In genomic region chr12:113955109-113955970, GRCh38 we compare ENCODE assay signal across 8 cellular contexts. TPM values are rescaled to one million over a fixed set of nuclear protein-coding genes. Genes with fewer than 3 reads are reported as not detected.
DNase-seq lines count a peak whose midpoint lies in the region; ATAC-seq and TF ChIP-seq lines count a peak whose summit lies in the region.

No MANE protein-coding gene starts in this region.

- H3K27me3 ChIP-seq in AG04450 (ENCODE audit: control insufficient read depth, insufficient read depth, low read length), result no peaks in the 10 kb centered on the region

- H3K9me3 ChIP-seq in AG04450 (ENCODE audit: control insufficient read depth, insufficient read depth, low read length), result no peaks in the 10 kb centered on the region

- DNase-seq in AG04450 (ENCODE audit: low read depth, low spot score) (no peak), GM20000 (ENCODE audit: low spot score) (no peak), RPMI8226 (peak; percentile 44), fibroblast of pulmonary artery (ENCODE audit: low read depth) (peak; percentile 31), NCI-H1048 (lab: John Stamatoyannopoulos, UW) (no peak)
- no peak for DNase-seq in activated CD4-positive, CD25-positive, alpha-beta regulatory T cell (lab: John Stamatoyannopoulos, UW)
- DNase-seq in stimulated activated naive CD8-positive, alpha-beta T cell treated with anti-CD3 and anti-CD28 coated beads, Interleukin-15, Interleukin-2, amounts not matched to agents 100 U/mL and 50 U/mL, for 24 hours, result no peak
- DNase-seq in activated effector memory CD4-positive, alpha-beta T cell treated with Interleukin-2 at 50 U/mL for 16 hours, result no peak

- POLR2A ChIA-PET in AG04450 (lab: Yijun Ruan, JAX), result no interaction called here

- H3K4me3 ChIP-seq in AG04450 (ENCODE audit: low read depth, low read length), result no peak overlapping the region
- no peak overlapping the region for H3K4me3 ChIP-seq in fibroblast of pulmonary artery (replicated peaks; ENCODE audit: low read depth, low read length)

- TF ChIP-seq CTCF in AG04450 (IDR thresholded peaks at IDR 0.05; ENCODE audit: low read depth, low read length), result peak; percentile 62
- peak; percentile 37 for TF ChIP-seq CTCF in GM20000 (IDR thresholded peaks at IDR 0.05; ENCODE audit: extremely low read depth, missing control alignments)
- TF ChIP-seq CTCF in fibroblast of pulmonary artery (IDR thresholded peaks at IDR 0.05; ENCODE audit: low read length, missing control alignments), result peak; percentile 63

- ATAC-seq in stimulated activated naive CD8-positive, alpha-beta T cell treated with anti-CD3 and anti-CD28 coated beads, Interleukin-15, Interleukin-2, amounts not matched to agents 100 U/mL and 50 U/mL, for 24 hours, result no peak

- H3K27ac ChIP-seq in AG04450 (ENCODE audit: low read depth, low read length), result no peak overlapping the region

- CTCF ChIA-PET in AG04450 (lab: Charles Lee), result interaction anchor here (1.3 to 3.5 kb wide), 3 partner anchors 11 to 12 kb away, joined by 3 to 14 read pairs (median 5); partner anchors contain the start of gene RBM19

RNA-seq across cellular contexts. Expression of gene RBM19, which starts 10.8 kb away (rescaled TPM):
- polyA plus RNA-seq in AG04450 (2011; rRNA removed), result 10.6 and 12.4 TPM in 2 replicates
- 17.8 and 21.3 TPM in 2 replicates for polyA minus RNA-seq in AG04450 (2011; rRNA and poly(A)+ RNA removed)

Comparison
In these comparisons a context has a peak if more than half of its experiments do, and no peak if none do; other contexts are left out.
1. DNase-seq: peak in RPMI8226 (single experiment) and fibroblast of pulmonary artery (single experiment); none in AG04450 (single experiment), GM20000 (single experiment), activated CD4-positive, CD25-positive, alpha-beta regulatory T cell (0 of 4), stimulated activated naive CD8-positive, alpha-beta T cell treated with anti-CD3 and anti-CD28 coated beads, Interleukin-15, Interleukin-2, amounts not matched to agents 100 U/mL and 50 U/mL, for 24 hours (single experiment), NCI-H1048 (single experiment) and activated effector memory CD4-positive, alpha-beta T cell treated with Interleukin-2 at 50 U/mL for 16 hours (single experiment).
2. Peak in every context shown above with its lines, with median percentiles within 50 percentile points of each other: CTCF ChIP-seq.